ENCODE assay signal across 31 cellular contexts in the genomic region with DNA sequence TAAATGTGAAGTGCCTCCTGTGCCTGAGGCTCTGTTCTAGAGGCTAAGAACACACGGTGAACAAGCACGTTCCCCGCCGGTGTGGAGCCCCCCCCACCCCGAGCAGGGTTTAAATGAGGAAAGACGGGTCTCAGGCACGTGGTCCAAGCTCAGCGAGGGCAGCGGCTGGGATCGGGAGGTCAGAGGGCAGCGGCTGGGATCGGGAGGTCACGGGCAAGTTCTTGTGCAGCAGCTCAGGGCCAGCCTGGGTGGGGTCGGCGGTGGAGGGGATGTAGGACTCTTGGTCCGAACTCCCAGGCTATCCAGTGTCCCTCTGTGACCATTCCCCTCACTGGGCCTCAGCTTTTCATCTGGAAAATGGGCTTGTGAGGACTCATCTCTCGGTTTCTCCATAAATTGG. TPM values are rescaled to one million over a fixed set of nuclear protein-coding genes. Genes with fewer than 3 reads are reported as not detected.
"Had no signal": no experiment of that assay in that cellular context is flagged by ENCODE, and none has a peak within 500 bp of the region (broad histone marks: within the 10 kb centered on the region; RNA-seq: fewer than 3 reads in every experiment).

No MANE protein-coding gene starts in this region.

- H3K36me3 Mint-ChIP-seq: immature natural killer cell; naive thymus-derived CD8-positive, alpha-beta T cell; stimulated activated memory B cell treated with anti-CD40 and anti-IgM and Interleukin-4, amounts not matched to agents 10 μg/mL and 1 μg/mL and 100 μg/mL, for 72 hours had no signal

- H3K27me3 ChIP-seq: vagina had no signal

- H3K4me3 ChIP-seq: left lung, transverse colon, vagina had no signal

- H3K9me3 ChIP-seq: left lung, transverse colon, vagina had no signal

- H3K27ac ChIP-seq: left lung, transverse colon, vagina had no signal

- H3K27ac Mint-ChIP-seq: activated B cell treated with CpG ODN at 0.5 μM for 24 hours; activated CD4-positive, alpha-beta T cell treated with anti-CD3 and anti-CD28 coated beads for 36 hours; activated naive CD8-positive, alpha-beta T cell treated with anti-CD3 and anti-CD28 coated beads, Interleukin-2, amount 50 U/mL, for 24 hours; dendritic cell treated with granulocyte-macrophage colony-stimulating factor and Interleukin-4, amounts not matched to agents 40 ng/mL and 50 ng/mL, for 4 days; immature natural killer cell; mesothelial cell of epicardium; progenitor cell of endocrine pancreas; stimulated activated memory B cell treated with anti-CD40 and anti-IgM and Interleukin-4, amounts not matched to agents 10 μg/mL and 1 μg/mL and 100 μg/mL, for 72 hours; T-helper 17 cell had no signal

- H3K36me3 ChIP-seq: left lung, transverse colon, vagina had no signal

- ATAC-seq: activated CD4-positive, alpha-beta T cell treated with anti-CD3 and anti-CD28 coated beads for 36 hours; activated naive CD8-positive, alpha-beta T cell treated with anti-CD3 and anti-CD28 coated beads, Interleukin-2, amount 50 U/mL, for 24 hours; left lung; naive thymus-derived CD8-positive, alpha-beta T cell; stimulated activated memory B cell treated with anti-CD40 and anti-IgM and Interleukin-4, amounts not matched to agents 10 μg/mL and 1 μg/mL and 100 μg/mL, for 72 hours; T-helper 17 cell had no signal

- H3K27me3 Mint-ChIP-seq: activated CD4-positive, alpha-beta T cell treated with anti-CD3 and anti-CD28 coated beads for 36 hours; T-helper 17 cell had no signal

- H3K9me3 Mint-ChIP-seq: activated B cell treated with CpG ODN at 0.5 μM for 24 hours; activated naive CD8-positive, alpha-beta T cell treated with anti-CD3 and anti-CD28 coated beads, Interleukin-2, amount 50 U/mL, for 24 hours; dendritic cell treated with granulocyte-macrophage colony-stimulating factor and Interleukin-4, amounts not matched to agents 40 ng/mL and 50 ng/mL, for 4 days; immature natural killer cell; mesothelial cell of epicardium; naive thymus-derived CD8-positive, alpha-beta T cell; stimulated activated memory B cell treated with anti-CD40 and anti-IgM and Interleukin-4, amounts not matched to agents 10 μg/mL and 1 μg/mL and 100 μg/mL, for 72 hours had no signal

- H3K4me3 Mint-ChIP-seq: activated B cell treated with CpG ODN at 0.5 μM for 24 hours; activated CD4-positive, alpha-beta T cell treated with anti-CD3 and anti-CD28 coated beads for 36 hours; activated naive CD8-positive, alpha-beta T cell treated with anti-CD3 and anti-CD28 coated beads, Interleukin-2, amount 50 U/mL, for 24 hours; dendritic cell treated with granulocyte-macrophage colony-stimulating factor and Interleukin-4, amounts not matched to agents 40 ng/mL and 50 ng/mL, for 4 days; immature natural killer cell; mesothelial cell of epicardium; stimulated activated memory B cell treated with anti-CD40 and anti-IgM and Interleukin-4, amounts not matched to agents 10 μg/mL and 1 μg/mL and 100 μg/mL, for 72 hours; T-helper 17 cell had no signal

- H3K4me1 Mint-ChIP-seq: activated CD4-positive, alpha-beta T cell treated with anti-CD3 and anti-CD28 coated beads for 36 hours had no signal

- DNase-seq: activated B cell treated with CpG ODN at 0.5 μM for 24 hours; activated CD4-positive, alpha-beta T cell treated with anti-CD3 and anti-CD28 coated beads for 36 hours; activated CD4-positive, alpha-beta T cell treated with anti-CD3 and anti-CD28 coated beads, Interleukin-2, amount 50 U/mL, for 4 hours; activated gamma-delta T cell; activated naive CD4-positive, alpha-beta T cell treated with anti-CD3 and anti-CD28 coated beads, Interleukin-2, amount 50 U/mL, for 16 hours; activated naive CD8-positive, alpha-beta T cell treated with anti-CD3 and anti-CD28 coated beads, Interleukin-2, amount 50 U/mL, for 24 hours; activated T-cell treated with anti-CD3 and anti-CD28 coated beads, Interleukin-2, amount 50 U/mL, for 48 hours; cerebellar nuclear complex; effector CD8-positive, alpha-beta T cell; erythroblast; foreskin fibroblast; immature natural killer cell; mammary epithelial cell; naive thymus-derived CD8-positive, alpha-beta T cell; retina; small intestine; stimulated activated CD4-positive, alpha-beta T cell treated with anti-CD3 and anti-CD28 coated beads, Interleukin-15, amount 100 ng/mL, for 24 hours; T-helper 17 cell; transverse colon had no signal

RNA-seq across cellular contexts. Expression of gene GBGT1, which starts 2.7 kb away (rescaled TPM):
- polyA plus RNA-seq: immature natural killer cell; naive thymus-derived CD8-positive, alpha-beta T cell had no signal

RNA-seq across cellular contexts. Expression of gene OBP2B, which starts 42.7 kb away (rescaled TPM):
- total RNA-seq: activated B cell treated with CpG ODN at 0.5 μM for 24 hours; activated CD4-positive, alpha-beta T cell treated with anti-CD3 and anti-CD28 coated beads for 36 hours; activated CD8-positive, alpha-beta memory T cell treated with anti-CD3 and anti-CD28 coated beads for 36 hours; fibroblast of lung; glomerular endothelial cell; kidney epithelial cell; left lung; mesothelial cell of epicardium; naive thymus-derived CD8-positive, alpha-beta T cell; osteoblast; progenitor cell of endocrine pancreas; T-helper 17 cell; temporal lobe; transverse colon; vagina had no signal
- polyA plus RNA-seq: fibroblast of lung; immature natural killer cell; naive thymus-derived CD8-positive, alpha-beta T cell; small intestine had no signal
